Comparison of ENCODE assay signal across 8 cellular contexts in the genomic region with DNA sequence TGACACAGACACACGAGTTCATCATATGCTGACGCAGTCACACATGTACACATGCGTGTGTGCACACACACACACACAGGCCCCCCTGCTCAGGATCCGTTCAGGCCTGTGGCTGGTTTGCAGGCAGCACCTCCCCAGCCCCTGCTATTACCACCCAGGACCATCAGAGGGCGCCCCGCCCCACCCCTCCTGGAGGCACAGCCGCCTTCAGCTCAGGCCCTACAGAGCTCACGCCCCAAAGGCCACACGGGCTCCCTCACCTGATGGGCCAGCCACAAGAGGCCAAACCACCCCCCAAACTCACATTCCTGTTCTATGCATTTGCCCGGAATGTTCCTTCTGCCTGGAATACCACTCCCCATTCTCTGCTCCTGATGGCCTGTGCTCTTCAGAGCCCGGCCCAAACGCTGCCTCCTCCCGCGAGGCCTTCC. TPM values are rescaled to one million over a fixed set of nuclear protein-coding genes. Genes with fewer than 3 reads are reported as not detected.
A peak's percentile ranks its signal among the peaks of the same experiment; 100 is the strongest.
DNase-seq lines count a peak whose midpoint lies in the region; ATAC-seq lines count a peak whose summit lies in the region.
"Not testable (repeated sequence)": the region's sequence is repeated elsewhere in the genome, so short reads cannot be mapped to it uniquely, and the experiment has no call there.

No MANE protein-coding gene starts in this region.

- ATAC-seq in HG02610 (IDR thresholded peaks at IDR 0.05; ENCODE audit: unreplicated experiment) (peak; percentile 49), Right ventricle myocardium inferior (peak; percentile 80)

- not testable (repeated sequence) for H3K4me3 Mint-ChIP-seq in CD8-positive, alpha-beta memory T cell

- peak; percentile 59 to 77 (median 60) for DNase-seq in CD8-positive, alpha-beta memory T cell
- DNase-seq in NCI-H460 (ENCODE audit: extremely low read depth, low read depth) (peak; percentile 40), amygdala (lab: John Stamatoyannopoulos, UW) (peak in 42 of 56 donors; percentile 7 to 82 (median 39)), Right ventricle myocardium inferior (ENCODE audit: missing footprints) (peak; percentile 89), occipital lobe (lab: John Stamatoyannopoulos, UW) (peak; percentile 29)
- DNase-seq in activated CD4-positive, CD25-positive, alpha-beta regulatory T cell treated with anti-CD3 and anti-CD28 coated beads, Interleukin-2, amount 50 U/mL, for 16 hours (ENCODE audit: low read depth, low spot score) = peak; percentile 34
- peak; percentile 63 for DNase-seq in stimulated activated CD8-positive, alpha-beta memory T cell treated with anti-CD3 and anti-CD28 coated beads, Interleukin-7, amount 100 ng/mL, for 24 hours (ENCODE audit: low read depth)

- not testable (repeated sequence) for H3K27me3 ChIP-seq in CD8-positive, alpha-beta memory T cell (ENCODE audit: insufficient read depth, low read length, poor library complexity, severe bottlenecking)

- H3K9me3 Mint-ChIP-seq in CD8-positive, alpha-beta memory T cell = not testable (repeated sequence)

- not testable (repeated sequence) for H3K4me1 Mint-ChIP-seq in CD8-positive, alpha-beta memory T cell

- POLR2A ChIA-PET in CD8-positive, alpha-beta memory T cell (lab: Charles Lee) = not testable (repeated sequence)

- not testable (repeated sequence) for H3K4me3 ChIP-seq in CD8-positive, alpha-beta memory T cell (ENCODE audit: low read length)

- not testable (repeated sequence) for H3K36me3 ChIP-seq in CD8-positive, alpha-beta memory T cell (ENCODE audit: insufficient read depth, low read length)

- H3K9me3 ChIP-seq in CD8-positive, alpha-beta memory T cell (ENCODE audit: low read length) = not testable (repeated sequence)

- not testable (repeated sequence) for H3K4me1 ChIP-seq in CD8-positive, alpha-beta memory T cell (ENCODE audit: insufficient read depth, low read length)

- intact Hi-C loops in Right ventricle myocardium inferior (cut with DNase I) = loop anchor here (5.0 kb wide), 1 partner anchor 116 kb away; no protein-coding TSS in a partner anchor

- not testable (repeated sequence) for H3K36me3 Mint-ChIP-seq in CD8-positive, alpha-beta memory T cell

- H3K27ac Mint-ChIP-seq in CD8-positive, alpha-beta memory T cell = peak overlapping the region in 1 of 8 donors; percentile 19

- CTCF ChIA-PET in CD8-positive, alpha-beta memory T cell (lab: Charles Lee) = interaction anchor here (0.6 to 1.4 kb wide), 3 partner anchors 116 to 678 kb away, joined by 3 to 5 read pairs (median 3); no protein-coding TSS in a partner anchor

- H3K27ac ChIP-seq in CD8-positive, alpha-beta memory T cell (ENCODE audit: low read depth, low read length) = not testable (repeated sequence)

- not testable (repeated sequence) for H3K27me3 Mint-ChIP-seq in CD8-positive, alpha-beta memory T cell

RNA-seq across cellular contexts. Expression of a gene that starts 26.4 kb away (rescaled TPM):
- not detected for total RNA-seq in CD8-positive, alpha-beta memory T cell
- polyA plus RNA-seq in CD8-positive, alpha-beta memory T cell = not detected
- 0.10 and 0.20 TPM in 2 replicates for total RNA-seq in NCI-H460 (2014; rRNA removed; shearing (Covaris generic))
- 0.02 TPM in 1 of 2 replicates, not detected in the other for polyA plus RNA-seq in NCI-H460 (2014; cell fraction: nucleus; rRNA removed)
- total RNA-seq in Right ventricle myocardium inferior = 7.8 TPM
- total RNA-seq in occipital lobe = 5.5 TPM

RNA-seq across cellular contexts. Expression of a gene that starts 38.5 kb away (rescaled TPM):
- total RNA-seq in CD8-positive, alpha-beta memory T cell = 1 to 10 TPM; 3.1 to 3.5 TPM
- polyA plus RNA-seq in CD8-positive, alpha-beta memory T cell = 1.1 TPM
- total RNA-seq in NCI-H460 (2014; rRNA removed; shearing (Covaris generic)) = 8.2 and 10.0 TPM in 2 replicates
- 7.4 and 7.7 TPM in 2 replicates for polyA plus RNA-seq in NCI-H460 (2014; cell fraction: nucleus; rRNA removed)
- 13.3 TPM for total RNA-seq in Right ventricle myocardium inferior
- total RNA-seq in occipital lobe = 1.4 TPM

RNA-seq across cellular contexts. Expression of a gene that starts 46.2 kb away (rescaled TPM):
- 100 to 1,000 TPM; 123 to 134 TPM for total RNA-seq in CD8-positive, alpha-beta memory T cell
- polyA plus RNA-seq in CD8-positive, alpha-beta memory T cell = 247 TPM
- 59.8 and 68.6 TPM in 2 replicates for total RNA-seq in NCI-H460 (2014; rRNA removed; shearing (Covaris generic))
- 159 and 176 TPM in 2 replicates for polyA plus RNA-seq in NCI-H460 (2014; cell fraction: nucleus; rRNA removed)
- 43.3 TPM for total RNA-seq in Right ventricle myocardium inferior
- total RNA-seq in occipital lobe = 35.9 TPM

Comparison
In these comparisons a context has a peak if more than half of its experiments do, and no peak if none do; other contexts are left out.
1. DNase-seq: peak in every context shown above with its lines; median percentile 89 in Right ventricle myocardium inferior; 63 in stimulated activated CD8-positive, alpha-beta memory T cell treated with anti-CD3 and anti-CD28 coated beads, Interleukin-7, amount 100 ng/mL, for 24 hours; 60 in CD8-positive, alpha-beta memory T cell; 40 in NCI-H460; 39 in amygdala; 34 in activated CD4-positive, CD25-positive, alpha-beta regulatory T cell treated with anti-CD3 and anti-CD28 coated beads, Interleukin-2, amount 50 U/mL, for 16 hours; 29 in occipital lobe.